27 cellular contexts compared by ENCODE assay signal in the genomic region with DNA sequence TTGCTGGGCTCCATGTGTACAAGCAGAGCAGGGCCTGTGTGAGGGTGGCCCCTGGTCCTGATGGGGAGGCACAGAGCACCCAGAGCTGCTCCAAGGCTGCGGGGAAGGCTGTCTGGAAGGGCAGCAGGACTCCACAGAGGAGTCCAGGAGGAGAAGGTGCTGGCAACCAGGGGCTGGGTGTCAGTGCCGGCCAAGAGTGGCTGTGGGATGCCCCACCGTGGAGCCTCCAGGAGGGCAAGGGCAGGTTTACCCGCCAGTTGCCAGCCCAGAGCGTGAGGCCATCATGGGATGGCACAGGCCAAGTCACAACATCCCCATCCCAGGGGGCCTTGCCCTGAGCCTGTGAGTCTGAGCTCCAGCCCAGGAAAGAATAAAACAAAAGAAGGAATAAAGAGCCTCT.
"Had no signal": no experiment of that assay in that cellular context is flagged by ENCODE, and none has a peak within 500 bp of the region (broad histone marks: within the 10 kb centered on the region; RNA-seq: fewer than 3 reads in every experiment).

No MANE protein-coding gene starts in this region.

- ATAC-seq: activated CD4-positive, alpha-beta T cell treated with anti-CD3 and anti-CD28 coated beads for 36 hours; activated CD8-positive, alpha-beta memory T cell treated with anti-CD3 and anti-CD28 coated beads, Interleukin-2, amount 10 ng/mL, durations not matched to agents 7 days and 5 days; activated CD8-positive, alpha-beta T cell treated with anti-CD3 and anti-CD28 coated beads, Interleukin-2, amount 10 ng/mL, durations not matched to agents 7 days and 5 days; gastroesophageal sphincter had no signal

- H3K4me1 ChIP-seq: esophagus squamous epithelium, gastroesophageal sphincter had no signal

- H3K9me3 ChIP-seq: esophagus squamous epithelium had no signal

- H3K4me3 ChIP-seq: esophagus squamous epithelium, gastroesophageal sphincter had no signal

- H3K27ac ChIP-seq: brain microvascular endothelial cell, epithelial cell of prostate, esophagus squamous epithelium, gastroesophageal sphincter had no signal

- H3K4me3 Mint-ChIP-seq: activated CD4-positive, alpha-beta memory T cell treated with anti-CD3 and anti-CD28 coated beads for 36 hours; activated CD4-positive, alpha-beta T cell treated with anti-CD3 and anti-CD28 coated beads for 36 hours; activated CD4-positive, alpha-beta T cell treated with anti-CD3 and anti-CD28 coated beads, Interleukin-2, amount 10 ng/mL, durations not matched to agents 24 days and 14 days; activated CD8-positive, alpha-beta memory T cell treated with anti-CD3 and anti-CD28 coated beads, Interleukin-2, amount 10 ng/mL, durations not matched to agents 7 days and 5 days; activated CD8-positive, alpha-beta T cell treated with anti-CD3 and anti-CD28 coated beads, Interleukin-2, amount 10 ng/mL, durations not matched to agents 7 days and 5 days; activated naive CD4-positive, alpha-beta T cell treated with anti-CD3 and anti-CD28 coated beads, Interleukin-2, amount 10 ng/mL, durations not matched to agents 7 days and 5 days; activated naive CD8-positive, alpha-beta T cell; activated T-helper 1 cell treated with anti-CD3 and anti-CD28 coated beads, Interleukin-12 subunit alpha, Interleukin-12 subunit beta, Interleukin-2, Interleukin-4 antibody, amounts not matched to agents 30 ng/mL and 10 ng/mL and 1 ng/mL, durations not matched to agents 14 hours and 24 hours and 36 hours; central memory CD8-positive, alpha-beta T cell had no signal

- H3K27ac Mint-ChIP-seq: activated CD4-positive, alpha-beta memory T cell treated with anti-CD3 and anti-CD28 coated beads for 36 hours; activated CD4-positive, alpha-beta T cell treated with anti-CD3 and anti-CD28 coated beads for 36 hours; activated CD4-positive, alpha-beta T cell treated with anti-CD3 and anti-CD28 coated beads, Interleukin-2, amount 10 ng/mL, durations not matched to agents 24 days and 14 days; activated CD8-positive, alpha-beta memory T cell treated with anti-CD3 and anti-CD28 coated beads, Interleukin-2, amount 10 ng/mL, durations not matched to agents 7 days and 5 days; activated CD8-positive, alpha-beta T cell treated with anti-CD3 and anti-CD28 coated beads, Interleukin-2, amount 10 ng/mL, durations not matched to agents 7 days and 5 days; activated naive CD4-positive, alpha-beta T cell treated with anti-CD3 and anti-CD28 coated beads, Interleukin-2, amount 10 ng/mL, durations not matched to agents 7 days and 5 days; activated naive CD8-positive, alpha-beta T cell; activated T-helper 1 cell treated with anti-CD3 and anti-CD28 coated beads, Interleukin-12 subunit alpha, Interleukin-12 subunit beta, Interleukin-2, Interleukin-4 antibody, amounts not matched to agents 30 ng/mL and 10 ng/mL and 1 ng/mL, durations not matched to agents 14 hours and 24 hours and 36 hours; activated T-helper 2 cell treated with anti-CD3 and anti-CD28 coated beads, Interferon-gamma antibody, Interleukin-2, Interleukin-4, amounts not matched to agents 10 μg/mL and 5 μg/mL and 100 μg/mL, durations not matched to agents 14 hours and 24 hours and 36 hours had no signal

- H3K36me3 Mint-ChIP-seq: activated CD4-positive, alpha-beta memory T cell treated with anti-CD3 and anti-CD28 coated beads for 36 hours; activated CD8-positive, alpha-beta memory T cell treated with anti-CD3 and anti-CD28 coated beads, Interleukin-2, amount 10 ng/mL, durations not matched to agents 7 days and 5 days; activated naive CD4-positive, alpha-beta T cell treated with anti-CD3 and anti-CD28 coated beads, Interleukin-2, amount 10 ng/mL, durations not matched to agents 7 days and 5 days; activated naive CD8-positive, alpha-beta T cell had no signal

- H3K27me3 ChIP-seq: brain microvascular endothelial cell, esophagus squamous epithelium had no signal

- H3K36me3 ChIP-seq: esophagus squamous epithelium, gastroesophageal sphincter had no signal

- H3K9me3 Mint-ChIP-seq: activated CD4-positive, alpha-beta T cell treated with anti-CD3 and anti-CD28 coated beads, Interleukin-2, amount 10 ng/mL, durations not matched to agents 24 days and 14 days; activated naive CD4-positive, alpha-beta T cell treated with anti-CD3 and anti-CD28 coated beads, Interleukin-2, amount 10 ng/mL, durations not matched to agents 7 days and 5 days; activated T-helper 1 cell treated with anti-CD3 and anti-CD28 coated beads, Interleukin-12 subunit alpha, Interleukin-12 subunit beta, Interleukin-2, Interleukin-4 antibody, amounts not matched to agents 30 ng/mL and 10 ng/mL and 1 ng/mL, durations not matched to agents 14 hours and 24 hours and 36 hours; activated T-helper 2 cell treated with anti-CD3 and anti-CD28 coated beads, Interferon-gamma antibody, Interleukin-2, Interleukin-4, amounts not matched to agents 10 μg/mL and 5 μg/mL and 100 μg/mL, durations not matched to agents 14 hours and 24 hours and 36 hours had no signal

- DNase-seq: activated CD4-positive, alpha-beta memory T cell treated with anti-CD3 and anti-CD28 coated beads for 36 hours; activated CD4-positive, alpha-beta T cell treated with anti-CD3 and anti-CD28 coated beads for 36 hours; activated CD4-positive, alpha-beta T cell treated with anti-CD3 and anti-CD28 coated beads, Interleukin-2, amount 10 ng/mL, durations not matched to agents 24 days and 14 days; activated CD4-positive, CD25-positive, alpha-beta regulatory T cell; activated CD4-positive, CD25-positive, alpha-beta regulatory T cell treated with anti-CD3 and anti-CD28 coated beads, Interleukin-2, amount 50 U/mL, for 72 hours; activated CD8-positive, alpha-beta memory T cell treated with anti-CD3 and anti-CD28 coated beads, Interleukin-2, amount 10 ng/mL, durations not matched to agents 7 days and 5 days; activated CD8-positive, alpha-beta memory T cell treated with anti-CD3 and anti-CD28 coated beads, Interleukin-2, amount 50 U/mL, for 4 hours; activated CD8-positive, alpha-beta T cell treated with anti-CD3 and anti-CD28 coated beads, Interleukin-2, amount 10 ng/mL, durations not matched to agents 7 days and 5 days; activated effector memory CD4-positive, alpha-beta T cell treated with anti-CD3 and anti-CD28 coated beads, Interleukin-2, amount 50 U/mL, for 16 hours; activated naive CD4-positive, alpha-beta T cell treated with anti-CD3 and anti-CD28 coated beads, Interleukin-2, amount 10 ng/mL, durations not matched to agents 7 days and 5 days; activated T-cell treated with anti-CD3 and anti-CD28 coated beads, Interleukin-2, amount 50 U/mL, for 1 hour; activated T-cell treated with anti-CD3 and anti-CD28 coated beads, Interleukin-2, amount 50 U/mL, for 48 hours; amniotic stem cell; anterior cingulate cortex; brain microvascular endothelial cell; cortex of kidney; dermis blood vessel endothelial cell; effector CD8-positive, alpha-beta T cell; esophagus squamous epithelium; foreskin melanocyte; T-helper 2 cell had no signal

- H3K4me1 Mint-ChIP-seq: activated CD4-positive, alpha-beta T cell treated with anti-CD3 and anti-CD28 coated beads for 36 hours; activated naive CD4-positive, alpha-beta T cell treated with anti-CD3 and anti-CD28 coated beads, Interleukin-2, amount 10 ng/mL, durations not matched to agents 7 days and 5 days; central memory CD8-positive, alpha-beta T cell had no signal
